In the genomic region with DNA sequence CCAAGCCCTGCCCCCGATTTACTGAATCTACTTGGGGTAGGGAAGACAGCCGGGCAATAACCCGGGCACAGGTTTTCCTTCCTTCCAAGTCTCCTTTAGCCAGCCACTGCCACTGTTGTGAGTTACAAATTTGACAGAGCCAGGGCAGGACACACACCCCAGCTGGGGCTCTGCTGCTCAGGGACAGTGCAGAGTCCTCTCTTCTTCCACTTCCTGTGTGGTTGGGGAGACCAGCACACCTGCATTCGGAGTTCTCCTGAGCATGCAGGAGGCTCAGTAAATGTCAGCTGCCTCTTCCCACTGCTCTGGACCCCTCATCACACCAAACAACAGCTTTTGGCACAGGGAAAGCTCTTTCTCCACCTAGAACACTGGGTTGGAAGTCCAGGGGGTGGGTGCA, we compare ENCODE assay signal across 22 cellular contexts. TPM values are rescaled to one million over a fixed set of nuclear protein-coding genes. Genes with fewer than 3 reads are reported as not detected.
DNase-seq lines count a peak whose midpoint lies in the region; ATAC-seq and TF ChIP-seq lines count a peak whose summit lies in the region.
"Had no signal": no experiment of that assay in that cellular context is flagged by ENCODE, and none has a peak within 500 bp of the region (broad histone marks: within the 10 kb centered on the region; RNA-seq: fewer than 3 reads in every experiment).

No MANE protein-coding gene starts in this region.

- 80 to 82% methylated on average over 1 to 2 of the region's 4 CpGs for WGBS in gastroesophageal sphincter (ENCODE audit: low coverage in 1 of 2), 2 donors
- WGBS in lower leg skin, 2 donors, result 75 to 81% methylated on average over 4 of the region's 4 CpGs

- H4K20me1 ChIP-seq in MM.1S (ENCODE audit: insufficient read depth, low read length), result no peaks in the 10 kb centered on the region

- CTCF ChIA-PET in GM10248 (lab: Yijun Ruan, JAX), result interaction anchor here (1.7 to 2.0 kb wide), 2 partner anchors 9 to 14 kb away, joined by 5 to 7 read pairs; no protein-coding TSS in a partner anchor

- H3K9me3 ChIP-seq in MM.1S (replicated peaks; ENCODE audit: insufficient read depth, low read length), result no peaks in the 10 kb centered on the region
- no peaks in the 10 kb centered on the region for H3K9me3 ChIP-seq in gastroesophageal sphincter
- H3K9me3 ChIP-seq: heart right ventricle, sigmoid colon had no signal

- H2AFZ ChIP-seq in MM.1S (ENCODE audit: low read length), result no peak overlapping the region

- TF ChIP-seq CTCF in MM.1S (IDR thresholded peaks at IDR 0.05; ENCODE audit: low read length), result no peak
- no peak for TF ChIP-seq CTCF in gastroesophageal sphincter (IDR thresholded peaks at IDR 0.05)
- TF ChIP-seq CTCF in lower leg skin (IDR thresholded peaks at IDR 0.05), result no peak
- TF ChIP-seq CTCF in GM10248 (IDR thresholded peaks at IDR 0.05; ENCODE audit: control extremely low read depth, extremely low read depth, low read depth, missing control alignments), result no peak

- H3K4me3 ChIP-seq in MM.1S (ENCODE audit: low read length), result peak overlapping the region; percentile 31; the same call in 1 of the 2 replicates
- no peak overlapping the region for H3K4me3 ChIP-seq in gastroesophageal sphincter
- no peak overlapping the region for H3K4me3 ChIP-seq in lower leg skin (ENCODE audit: low read depth, poor library complexity, severe bottlenecking)
- H3K4me3 ChIP-seq: heart right ventricle, sigmoid colon had no signal

- H3K4me1 ChIP-seq in MM.1S (ENCODE audit: low read length), result peaks cover 95% of the 10 kb centered on the region
- peaks cover 5 to 98% (median 20%) of the 10 kb centered on the region in 3 donors for H3K4me1 ChIP-seq in gastroesophageal sphincter

- H3K4me2 ChIP-seq in MM.1S (ENCODE audit: low read depth, low read length), result peak overlapping the region; percentile 82

- peaks cover 96% of the 10 kb centered on the region for H3F3A ChIP-seq in MM.1S (ENCODE audit: insufficient read depth, low read length)

- POLR2A ChIA-PET in GM10248 (lab: Yijun Ruan, JAX), result no interaction called here

- DNase-seq in MM.1S (peak; percentile 88), lower leg skin (ENCODE audit: low spot score in 2 of 2) (no peak), cerebellar nuclear complex (lab: John Stamatoyannopoulos, UW) (no peak), GM10248 (ENCODE audit: extremely low spot score) (no peak), NCI-H526 treated with DMSO at 0.1 percent for 48 hours (lab: John Stamatoyannopoulos, UW) (no peak)
- DNase-seq: activated CD4-positive, CD25-positive, alpha-beta regulatory T cell; AML-193; heart right ventricle; HFFc6; immature natural killer cell; Kasumi-1; NCI-H1417; NCI-H2107; NCI-H524 treated with DMSO at 0.1 percent for 48 hours; SHP77; sigmoid colon; stimulated activated naive CD8-positive, alpha-beta T cell treated with anti-CD3 and anti-CD28 coated beads, Interleukin-15, Interleukin-2, amounts not matched to agents 100 U/mL and 50 U/mL, for 24 hours; trophoblast cell had no signal

- no peak for TF ChIP-seq EP300 in gastroesophageal sphincter (IDR thresholded peaks at IDR 0.05)

- H3K9me2 ChIP-seq in MM.1S (replicated peaks; ENCODE audit: insufficient read depth, low read length), result no peaks in the 10 kb centered on the region

- ATAC-seq in GM21737 (IDR thresholded peaks at IDR 0.05; ENCODE audit: unreplicated experiment), result peak; percentile 66
- no peak for ATAC-seq in gastroesophageal sphincter
- ATAC-seq: activated naive CD4-positive, alpha-beta T cell treated with anti-CD3 and anti-CD28 coated beads, Interleukin-2, amount 50 U/mL, for 72 hours; heart right ventricle; stimulated activated naive CD8-positive, alpha-beta T cell treated with anti-CD3 and anti-CD28 coated beads, Interleukin-15, Interleukin-2, amounts not matched to agents 100 U/mL and 50 U/mL, for 24 hours had no signal

- peaks cover 84% of the 10 kb centered on the region for H3K79me2 ChIP-seq in MM.1S (ENCODE audit: low read length)

- H3K27me3 ChIP-seq in MM.1S (replicated peaks; ENCODE audit: insufficient read depth, low read length) (no peaks in the 10 kb centered on the region), gastroesophageal sphincter (no peaks in the 10 kb centered on the region)
- H3K27me3 ChIP-seq: sigmoid colon had no signal

- intact Hi-C loops in lower leg skin (cut with DNase I; ENCODE audit: low total_unique reads), result no loop called here

- no peaks in the 10 kb centered on the region for H3K36me3 ChIP-seq in MM.1S (replicated peaks; ENCODE audit: insufficient read depth, low read length)
- H3K36me3 ChIP-seq in gastroesophageal sphincter, result no peaks in the 10 kb centered on the region
- H3K36me3 ChIP-seq: heart right ventricle, sigmoid colon had no signal

- peak overlapping the region; percentile 62 for H3K9ac ChIP-seq in MM.1S (ENCODE audit: low read length)

- no peak for TF ChIP-seq POLR2A in gastroesophageal sphincter (IDR thresholded peaks at IDR 0.05)
- no peak for TF ChIP-seq POLR2A in lower leg skin (IDR thresholded peaks at IDR 0.05)

- H3K27ac ChIP-seq in MM.1S (ENCODE audit: low read length) (peak overlapping the region; percentile 97), gastroesophageal sphincter (peak overlapping the region in 3 of 4 donors; percentile 33 to 46 (median 37))
- H3K27ac ChIP-seq: heart right ventricle had no signal

RNA-seq across cellular contexts. Expression of gene CHST15, which starts 21.3 kb away (rescaled TPM):
- total RNA-seq in gastroesophageal sphincter, result 10 to 100 TPM; 63.5 to 87.5 (median 74.3) TPM
- total RNA-seq in lower leg skin, result 10 to 100 TPM; 17.6 to 29.8 (median 19.4) TPM
- total RNA-seq: G401 had no signal
